36 cellular contexts compared by ENCODE assay signal in the genomic region with DNA sequence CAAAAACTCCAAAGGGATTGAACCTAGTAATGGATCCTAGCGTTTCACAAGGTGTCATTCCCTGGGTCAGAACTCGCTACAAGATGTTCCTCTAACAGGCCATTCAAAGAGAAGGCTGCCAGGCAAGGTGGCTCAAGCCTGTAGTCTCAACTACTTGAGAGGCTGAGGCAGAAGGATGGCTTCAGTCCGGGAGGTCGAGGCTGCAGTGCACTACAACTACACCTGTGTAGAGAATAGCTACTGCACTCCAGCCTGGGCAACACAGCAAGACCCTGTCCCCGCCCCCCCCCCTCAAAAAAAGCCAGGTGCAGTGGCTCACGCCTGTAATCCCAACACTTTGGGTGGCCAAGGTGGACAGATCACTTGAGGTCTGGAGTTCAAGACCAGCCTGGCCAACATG.
"Had no signal": no experiment of that assay in that cellular context is flagged by ENCODE, and none has a peak within 500 bp of the region (broad histone marks: within the 10 kb centered on the region; RNA-seq: fewer than 3 reads in every experiment).

No MANE protein-coding gene starts in this region.

- H3K27ac Mint-ChIP-seq: activated CD4-positive, alpha-beta memory T cell treated with anti-CD3 and anti-CD28 coated beads, Interleukin-2, amount 10 ng/mL, durations not matched to agents 7 days and 5 days had no signal

- H3K36me3 ChIP-seq: adrenal gland, breast epithelium, Peyer's patch had no signal

- ATAC-seq: activated naive CD4-positive, alpha-beta T cell treated with anti-CD3 and anti-CD28 coated beads, Interleukin-2, amount 50 U/mL, for 72 hours; body of pancreas; PC-3 had no signal

- H3K27ac ChIP-seq: adrenal gland, body of pancreas, breast epithelium, KMS-11, Peyer's patch, VCaP had no signal

- DNase-seq: activated CD4-positive, alpha-beta memory T cell treated with anti-CD3 and anti-CD28 coated beads, Interleukin-2, amount 10 ng/mL, durations not matched to agents 7 days and 5 days; activated CD4-positive, alpha-beta T cell treated with anti-CD3 and anti-CD28 coated beads for 1 hour; activated CD4-positive, alpha-beta T cell treated with anti-CD3 and anti-CD28 coated beads for 48 hours; activated CD4-positive, CD25-positive, alpha-beta regulatory T cell; activated CD8-positive, alpha-beta memory T cell treated with anti-CD3 and anti-CD28 coated beads, Interleukin-2, amount 50 U/mL, for 48 hours; activated effector memory CD4-positive, alpha-beta T cell treated with anti-CD3 and anti-CD28 coated beads, Interleukin-2, amount 50 U/mL, for 16 hours; activated naive CD4-positive, alpha-beta T cell; activated T-cell treated with anti-CD3 and anti-CD28 coated beads, Interleukin-2, amount 50 U/mL, for 1 hour; body of pancreas; MM.1S; MV-4-11; NCI-H1092 treated with DMSO at 0.1 percent for 48 hours; NCI-H1417; NCI-H146; NCI-H187; NCI-H2029 treated with DMSO at 0.1 percent for 48 hours; NCI-H2107; NCI-H2171; NCI-H510A; NCI-H526; NCI-H748 treated with DMSO at 0.1 percent for 48 hours; NK-92 treated with Interleukin-12 subunit alpha and Interleukin-12 subunit beta, amount 100 ng/mL, for 24 hours; PC-3; Peyer's patch; Right ventricle myocardium superior; RPMI8226; SW 1271; T-helper 1 cell; T-helper 2 cell; T-helper 9 cell had no signal

- H3K9ac ChIP-seq: KMS-11 had no signal

- H3K4me3 Mint-ChIP-seq: activated CD4-positive, alpha-beta memory T cell treated with anti-CD3 and anti-CD28 coated beads, Interleukin-2, amount 10 ng/mL, durations not matched to agents 7 days and 5 days had no signal

- H3K27me3 ChIP-seq: adrenal gland, body of pancreas, breast epithelium, Peyer's patch had no signal

- H3K27me3 Mint-ChIP-seq: activated CD4-positive, alpha-beta memory T cell treated with anti-CD3 and anti-CD28 coated beads, Interleukin-2, amount 10 ng/mL, durations not matched to agents 7 days and 5 days had no signal

- H3K4me2 ChIP-seq: KMS-11 had no signal

- FAIRE-seq: astrocyte had no signal

- H3K9me3 ChIP-seq: body of pancreas had no signal

- H3K4me3 ChIP-seq: adrenal gland, body of pancreas, breast epithelium, Peyer's patch had no signal
